Comparison of ENCODE assay signal across 8 cellular contexts in the genomic region with DNA sequence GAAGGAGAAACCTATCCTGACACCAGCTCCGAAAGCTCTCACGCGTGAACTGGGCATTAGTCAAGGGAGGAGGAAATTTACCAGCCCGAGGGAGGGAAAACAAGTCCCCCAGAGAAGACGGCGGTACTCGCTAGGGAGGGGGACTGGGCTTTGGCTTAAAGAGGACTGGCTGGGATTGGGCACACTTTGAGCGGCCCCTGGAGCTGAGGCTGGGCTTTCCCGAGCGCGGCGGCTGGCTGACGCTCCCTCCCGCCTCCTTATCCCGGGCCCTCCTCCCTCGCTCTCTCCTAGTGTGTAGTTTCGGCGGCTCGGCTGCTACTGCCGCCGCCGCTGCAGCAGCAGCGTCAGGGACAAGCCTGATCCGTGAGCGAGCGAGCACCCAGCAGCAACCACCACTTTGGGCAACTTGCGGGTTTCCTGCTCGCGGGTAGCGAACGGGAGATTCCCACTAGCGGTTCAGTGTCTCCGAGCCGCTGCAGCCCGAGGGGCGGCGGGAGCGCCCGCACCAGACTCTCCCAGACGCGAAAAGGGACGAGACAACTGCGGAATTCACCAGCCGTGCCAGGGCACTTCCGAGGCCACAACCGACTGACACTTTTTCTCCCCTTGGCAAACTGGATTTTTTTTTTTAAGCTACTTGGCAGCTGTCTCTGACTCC. TPM values are rescaled to one million over a fixed set of nuclear protein-coding genes. Genes with fewer than 3 reads are reported as not detected.
DNase-seq lines count a peak whose midpoint lies in the region; ATAC-seq lines count a peak whose summit lies in the region.

No MANE protein-coding gene starts in this region.

- H3K27ac ChIP-seq in aorta (ENCODE audit: low read depth in 1 of 2, low read length in 2 of 2): peak overlapping the region; percentile 65 to 85

- no peaks in the 10 kb centered on the region for H3K36me3 ChIP-seq in aorta (ENCODE audit: control insufficient read depth in 1 of 2, insufficient read depth in 2 of 2, low read length in 1 of 2)

- peak; percentile 46 for ATAC-seq in esophagus mucosa
- peak; percentile 79 for ATAC-seq in aorta (ENCODE audit: low FRiP score)
- no peak for ATAC-seq in GM19467 (IDR thresholded peaks at IDR 0.05; ENCODE audit: unreplicated experiment)

- H3K4me1 ChIP-seq in aorta (ENCODE audit: control insufficient read depth in 1 of 2, insufficient read depth in 2 of 2, low read length in 2 of 2): no peaks in the 10 kb centered on the region

- in situ Hi-C loops in SK-MEL-5 (cut with HindIII; ENCODE audit: low pct_unique_long_range_greater_than_20kb, low sequenced_read_pairs): no loop called here

- H3K4me3 ChIP-seq in aorta (ENCODE audit: low read length in 2 of 2): peak overlapping the region; percentile 92 to 95

- 0% methylated on average over 41 to 46 of the region's 46 CpGs for WGBS in aorta, 2 donors

- H3K9me3 ChIP-seq in aorta (ENCODE audit: control insufficient read depth, low read length): no peaks in the 10 kb centered on the region

- intact Hi-C loops in aorta (cut with DNase I): loop anchor here (5.0 to 10.0 kb wide), 9 partner anchors 55 to 655 kb away; no protein-coding TSS in a partner anchor

- DNase-seq in Ammon's horn (ENCODE audit: low spot score): peak; percentile 71
- peak; percentile 61 for DNase-seq in H4 (ENCODE audit: low spot score)
- DNase-seq in SK-MEL-5 (ENCODE audit: low read depth, low spot score): peak; percentile 63
- peak; percentile 61 for DNase-seq in midbrain (lab: John Stamatoyannopoulos, UW)
- DNase-seq in aorta: peak; percentile 88 to 92
- no peak for DNase-seq in stimulated activated CD4-positive, alpha-beta T cell treated with anti-CD3 and anti-CD28 coated beads, Interleukin-2, amount 100 ng/mL, for 48 hours

- no peaks in the 10 kb centered on the region for H3K27me3 ChIP-seq in aorta (ENCODE audit: control insufficient read depth in 1 of 2, insufficient read depth in 2 of 2, low read length in 1 of 2)

RNA-seq across cellular contexts. Expression of a gene that starts 0.7 kb away (rescaled TPM):
- 34.0 and 38.8 TPM in 2 replicates for total RNA-seq in H4 (2014; rRNA removed; shearing (Covaris generic))
- 36.8 and 40.5 TPM in 2 replicates for total RNA-seq in SK-MEL-5 (2014; rRNA removed; shearing (Covaris generic))
- 53.0 and 70.2 TPM in 2 replicates for polyA plus RNA-seq in SK-MEL-5 (2015; cell fraction: cytosol; rRNA removed)
- polyA plus RNA-seq in SK-MEL-5 (2015; cell fraction: nucleus; rRNA removed): 29.9 and 37.7 TPM in 2 replicates
- total RNA-seq in esophagus mucosa (13.6 TPM), aorta (100 to 1,000 TPM; 157 to 232 TPM)
- polyA plus RNA-seq in aorta: 10 to 100 TPM; 24.9 to 46.6 TPM

Comparison
In these comparisons a context has a peak if more than half of its experiments do, and no peak if none do; other contexts are left out.
1. DNase-seq: peak in Ammon's horn (single experiment), H4 (single experiment), SK-MEL-5 (single experiment), midbrain (single experiment) and aorta (2 of 2); none in stimulated activated CD4-positive, alpha-beta T cell treated with anti-CD3 and anti-CD28 coated beads, Interleukin-2, amount 100 ng/mL, for 48 hours (0 of 2).